Comparison of ENCODE assay signal across 9 cellular contexts in the genomic region with DNA sequence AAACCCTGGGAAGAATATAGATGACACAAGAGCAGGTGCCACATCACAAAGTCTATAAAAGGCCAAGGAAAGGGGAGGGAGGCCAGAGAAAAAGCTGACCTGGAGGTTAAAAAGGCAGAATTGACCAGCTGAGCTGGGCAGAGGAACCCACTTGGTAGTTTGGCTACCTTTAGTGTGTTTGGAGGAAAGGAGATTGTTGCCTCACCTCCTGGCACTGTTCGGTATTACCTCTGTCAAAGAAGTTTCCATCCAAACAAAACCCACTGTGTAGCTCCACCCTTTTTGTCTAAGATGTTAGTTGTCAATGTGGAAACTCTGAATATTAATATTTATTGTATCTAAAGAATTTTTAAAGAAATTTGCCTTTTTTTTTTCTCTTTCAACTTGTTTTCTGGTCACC. TPM values are rescaled to one million over a fixed set of nuclear protein-coding genes. Genes with fewer than 3 reads are reported as not detected.
DNase-seq lines count a peak whose midpoint lies in the region; ATAC-seq, FAIRE-seq and TF ChIP-seq lines count a peak whose summit lies in the region.
"Had no signal": no experiment of that assay in that cellular context is flagged by ENCODE, and none has a peak within 500 bp of the region (broad histone marks: within the 10 kb centered on the region; RNA-seq: fewer than 3 reads in every experiment).

No MANE protein-coding gene starts in this region.

- POLR2A ChIA-PET in A549 (lab: Yijun Ruan, JAX) (interaction anchor here (0.6 to 1.1 kb wide), 2 partner anchors 15 to 61 kb away, joined by 3 read pairs; no protein-coding TSS in a partner anchor), HEK293T (lab: Yijun Ruan, JAX) (interaction anchor here (0.6 kb wide), 1 partner anchor 252 kb away, joined by 4 read pairs; the partner anchor contains the start of gene GOT1)

- H3K4me1 ChIP-seq in A549 (peaks cover 25% of the 10 kb centered on the region), tibial nerve (no peaks in the 10 kb centered on the region)

- H3K4me3 ChIP-seq in A549 (no peak overlapping the region), tibial nerve (no peak overlapping the region)

- FAIRE-seq in A549 (lab: Jason Lieb, UNC) (no peak), islet of Langerhans (lab: Jason Lieb, UNC) (peak; percentile 53)

- CTCF ChIA-PET in A549 (lab: Yijun Ruan, JAX) (interaction anchor here (0.6 to 1.1 kb wide), 4 partner anchors 10 to 36 kb away, joined by 3 to 4 read pairs (median 3); no protein-coding TSS in a partner anchor), HEK293T (lab: Yijun Ruan, JAX) (interaction anchor here (0.7 kb wide), 1 partner anchor 16 kb away, joined by 4 read pairs; no protein-coding TSS in a partner anchor)

- TF ChIP-seq POLR2A in A549 (IDR thresholded peaks at IDR 0.05; ENCODE audit: low read length) (no peak), tibial nerve (IDR thresholded peaks at IDR 0.05) (no peak)

- no peak for TF ChIP-seq RAD21 in A549 (conservative IDR thresholded peaks at IDR 0.05 in 1 of 2, IDR thresholded peaks at IDR 0.05 in 1 of 2)

- intact Hi-C loops in sciatic nerve (cut with DNase I), result no loop called here

- no peak for TF ChIP-seq CTCF in A549 (IDR thresholded peaks at IDR 0.05)
- TF ChIP-seq CTCF in VCaP (conservative IDR thresholded peaks at IDR 0.05), result peak; percentile 45
- TF ChIP-seq CTCF in tibial nerve (IDR thresholded peaks at IDR 0.05), result no peak

- H3K9me3 ChIP-seq in A549 (no peaks in the 10 kb centered on the region), tibial nerve (no peaks in the 10 kb centered on the region)

- DNase-seq in A549 (ENCODE audit: low read depth in 1 of 2, low spot score in 1 of 2) (peak in 1 of 2 experiments; percentile 40), HEK293T (ENCODE audit: extremely low spot score) (peak; percentile 39), sciatic nerve (ENCODE audit: low spot score) (no peak), tibial nerve (ENCODE audit: low spot score in 2 of 2) (no peak), retina (no peak)
- DNase-seq in activated naive CD4-positive, alpha-beta T cell treated with anti-CD3 and anti-CD28 coated beads, Interleukin-2, amount 50 U/mL, for 16 hours, result no peak
- DNase-seq: activated CD4-positive, alpha-beta T cell treated with anti-CD3 and anti-CD28 coated beads for 1 hour had no signal

- TF ChIP-seq EP300 in A549 (IDR thresholded peaks at IDR 0.05) (no peak), tibial nerve (IDR thresholded peaks at IDR 0.05) (no peak)

- 35% methylated on average over 1 of the region's 1 CpG for WGBS in A549 (ENCODE audit: missing lambda C conversion rate)
- 79 to 87% methylated on average over 1 of the region's 1 CpG for WGBS in tibial nerve, 2 donors

- peak; percentile 92 to 93; a peak in 5 of 6 replicates for ATAC-seq in A549
- no peak for ATAC-seq in sciatic nerve

- no peak overlapping the region for H3K4me2 ChIP-seq in A549

- H3K27ac ChIP-seq in A549 (no peak overlapping the region), VCaP (peak overlapping the region; percentile 66), tibial nerve (no peak overlapping the region)

- peaks cover 0 to 42% (median 5%) of the 10 kb centered on the region in 3 donors for H3K36me3 ChIP-seq in tibial nerve

- no peaks in the 10 kb centered on the region for H3K27me3 ChIP-seq in tibial nerve

TF ChIP-seq in A549, 52 proteins besides CTCF, POLR2A, EP300 and RAD21 (continues in another document):
- TF ChIP-seq, protein P1, sequence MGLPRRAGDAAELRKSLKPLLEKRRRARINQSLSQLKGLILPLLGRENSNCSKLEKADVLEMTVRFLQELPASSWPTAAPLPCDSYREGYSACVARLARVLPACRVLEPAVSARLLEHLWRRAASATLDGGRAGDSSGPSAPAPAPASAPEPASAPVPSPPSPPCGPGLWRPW (IDR thresholded peaks at IDR 0.05), result no peak
- no peak for TF ChIP-seq GATA3 (IDR thresholded peaks at IDR 0.05; ENCODE audit: borderline replicate concordance)
- no peak for TF ChIP-seq PBX3 (IDR thresholded peaks at IDR 0.05)
- TF ChIP-seq BCL3 (IDR thresholded peaks at IDR 0.05), result no peak
- no peak for TF ChIP-seq CHD4 (IDR thresholded peaks at IDR 0.05; ENCODE audit: borderline replicate concordance)

TF ChIP-seq in HEK293T, 16 proteins besides CTCF, POLR2A, EP300 and RAD21:
- TF ChIP-seq SP1 (IDR thresholded peaks at IDR 0.05) (no peak), FOXK2 (IDR thresholded peaks at IDR 0.05) (no peak)

RNA-seq across cellular contexts. Expression of gene ENTPD7, which starts 23.4 kb away (rescaled TPM):
- polyA plus RNA-seq in A549 (2011; rRNA removed) (10.4 and 10.7 TPM in 2 replicates), A549 (2017; fragmentation: RNase III; extraction: RNeasy Plus Mini Kit Qiagen cat#74134 plus additional on column Dnase treatment) (6.6 to 7.3 TPM (median 6.8 TPM) in 3 replicates)
- polyA plus RNA-seq in A549 (2012; cell fraction: cytosol; rRNA removed), result 3.3 and 4.3 TPM in 2 replicates
- 1.8 and 2.7 TPM in 2 replicates for polyA plus RNA-seq in A549 (2012; cell fraction: nucleus; rRNA removed)
- 18.8 and 19.9 TPM in 2 replicates for polyA minus RNA-seq in A549 (2011; rRNA and poly(A)+ RNA removed)
- total RNA-seq in sciatic nerve (4.9 TPM), tibial nerve (1 to 10 TPM; 3.3 to 7.5 (median 4.4) TPM)

RNA-seq across cellular contexts. Expression of gene COX15, which starts 49.2 kb away (rescaled TPM):
- polyA plus RNA-seq in A549 (2011; rRNA removed), result 54.4 and 54.7 TPM in 2 replicates
- 22.2 and 25.1 TPM in 2 replicates for polyA plus RNA-seq in A549 (2012; cell fraction: cytosol; rRNA removed)
- polyA plus RNA-seq in A549 (2012; cell fraction: nucleus; rRNA removed), result 17.5 and 26.8 TPM in 2 replicates
- 44.2 to 47.3 TPM (median 45.8 TPM) in 3 replicates for polyA plus RNA-seq in A549 (2017; fragmentation: RNase III; extraction: RNeasy Plus Mini Kit Qiagen cat#74134 plus additional on column Dnase treatment)
- polyA minus RNA-seq in A549 (2011; rRNA and poly(A)+ RNA removed), result 24.6 and 25.7 TPM in 2 replicates
- 32.5 TPM for total RNA-seq in sciatic nerve
- total RNA-seq in tibial nerve, result 10 to 100 TPM; 25.2 to 31.0 (median 30.4) TPM

RNA-seq across cellular contexts. Expression of gene CUTC, which starts 49.3 kb away (rescaled TPM):
- 48.3 and 66.5 TPM in 2 replicates for polyA plus RNA-seq in A549 (2011; rRNA removed)
- polyA plus RNA-seq in A549 (2012; cell fraction: cytosol; rRNA removed), result 31.4 and 39.9 TPM in 2 replicates
- 13.1 and 26.5 TPM in 2 replicates for polyA plus RNA-seq in A549 (2012; cell fraction: nucleus; rRNA removed)
- 44.5 to 48.8 TPM (median 47.6 TPM) in 3 replicates for polyA plus RNA-seq in A549 (2017; fragmentation: RNase III; extraction: RNeasy Plus Mini Kit Qiagen cat#74134 plus additional on column Dnase treatment)
- 26.6 and 29.3 TPM in 2 replicates for polyA minus RNA-seq in A549 (2011; rRNA and poly(A)+ RNA removed)
- total RNA-seq in sciatic nerve, result 23.4 TPM
- 10 to 100 TPM; 21.9 to 55.7 (median 40.1) TPM for total RNA-seq in tibial nerve
